In the genomic region with DNA sequence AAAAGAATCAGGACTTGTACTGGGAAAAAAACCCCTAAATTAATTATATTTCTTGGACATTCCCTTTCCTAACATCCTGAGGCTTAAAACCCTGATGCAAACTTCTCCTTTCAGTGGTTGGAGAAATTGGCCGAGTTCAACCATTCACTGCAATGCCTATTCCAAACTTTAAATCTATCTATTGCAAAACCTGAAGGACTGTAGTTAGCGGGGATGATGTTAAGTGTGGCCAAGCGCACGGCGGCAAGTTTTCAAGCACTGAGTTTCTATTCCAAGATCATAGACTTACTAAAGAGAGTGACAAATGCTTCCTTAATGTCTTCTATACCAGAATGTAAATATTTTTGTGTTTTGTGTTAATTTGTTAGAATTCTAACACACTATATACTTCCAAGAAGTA, we compare ENCODE assay signal across 15 cellular contexts. TPM values are rescaled to one million over a fixed set of nuclear protein-coding genes. Genes with fewer than 3 reads are reported as not detected.
DNase-seq lines count a peak whose midpoint lies in the region; ATAC-seq and TF ChIP-seq lines count a peak whose summit lies in the region.
"Had no signal": no experiment of that assay in that cellular context is flagged by ENCODE, and none has a peak within 500 bp of the region (broad histone marks: within the 10 kb centered on the region; RNA-seq: fewer than 3 reads in every experiment).

No MANE protein-coding gene starts in this region.

- no peak for TF ChIP-seq CTCF in fibroblast of villous mesenchyme (IDR thresholded peaks at IDR 0.05; ENCODE audit: insufficient read depth, low read depth, low read length)
- TF ChIP-seq CTCF in uterus (IDR thresholded peaks at IDR 0.05) = no peak

- DNase-seq in activated naive CD4-positive, alpha-beta T cell treated with anti-CD3 and anti-CD28 coated beads, Interleukin-2, amount 10 ng/mL, durations not matched to agents 7 days and 5 days = no peak
- DNase-seq in activated naive CD4-positive, alpha-beta T cell treated with Interleukin-2 at 50 U/mL for 16 hours = no peak
- DNase-seq in fibroblast of villous mesenchyme (ENCODE audit: low read depth) = peak; percentile 53
- DNase-seq in uterus = peak; percentile 49 to 59
- no peak for DNase-seq in NCI-H2171 (lab: John Stamatoyannopoulos, UW)
- DNase-seq in CD1c-positive myeloid dendritic cell (ENCODE audit: extremely low spot score) = no peak
- DNase-seq: AML-193; CD4-positive, CD25-positive, alpha-beta regulatory T cell; DMS53; GF-D8 had no signal

- no peak for ATAC-seq in HG02885 (IDR thresholded peaks at IDR 0.05; ENCODE audit: poor library complexity, unreplicated experiment)

- H3K4me1 ChIP-seq in uterus = peaks cover 0 to 6% of the 10 kb centered on the region in 2 donors

- H3K27me3 Mint-ChIP-seq in activated naive CD4-positive, alpha-beta T cell treated with anti-CD3 and anti-CD28 coated beads, Interleukin-2, amount 10 ng/mL, durations not matched to agents 7 days and 5 days = peaks cover 100% of the 10 kb centered on the region

- CTCF ChIA-PET in activated naive CD4-positive, alpha-beta T cell treated with anti-CD3 and anti-CD28 coated beads, Interleukin-2, amount 10 ng/mL, durations not matched to agents 7 days and 5 days (lab: Charles Lee) = no interaction called here

- intact Hi-C loops in uterus (cut with DNase I; ENCODE audit: low total_unique reads) = loop anchor here (10.0 kb wide), 2 partner anchors 104 to 696 kb away; no protein-coding TSS in a partner anchor

- peak overlapping the region; percentile 0 for H3K27ac Mint-ChIP-seq in activated naive CD4-positive, alpha-beta T cell treated with anti-CD3 and anti-CD28 coated beads, Interleukin-2, amount 10 ng/mL, durations not matched to agents 7 days and 5 days
- H3K27ac Mint-ChIP-seq: CD4-positive, CD25-positive, alpha-beta regulatory T cell had no signal

- H3K27me3 ChIP-seq in layer of hippocampus (ENCODE audit: control insufficient read depth, insufficient read depth, low read length) = peaks cover 48% of the 10 kb centered on the region
- no peaks in the 10 kb centered on the region for H3K27me3 ChIP-seq in uterus

- no peaks in the 10 kb centered on the region for H3K36me3 ChIP-seq in uterus
- H3K36me3 ChIP-seq: BLaER1 had no signal

- H3K4me1 Mint-ChIP-seq in activated naive CD4-positive, alpha-beta T cell treated with anti-CD3 and anti-CD28 coated beads, Interleukin-2, amount 10 ng/mL, durations not matched to agents 7 days and 5 days = peaks cover 20% of the 10 kb centered on the region

- H3K9me3 ChIP-seq in uterus = no peaks in the 10 kb centered on the region

- H3K4me3 ChIP-seq in fibroblast of villous mesenchyme (ENCODE audit: low read depth, low read length) = no peak overlapping the region
- peak overlapping the region; percentile 60 to 77 for H3K4me3 ChIP-seq in uterus
- H3K4me3 ChIP-seq: BLaER1 had no signal

- no peaks in the 10 kb centered on the region for H3K9me3 Mint-ChIP-seq in activated naive CD4-positive, alpha-beta T cell treated with anti-CD3 and anti-CD28 coated beads, Interleukin-2, amount 10 ng/mL, durations not matched to agents 7 days and 5 days

- TF ChIP-seq POLR2A in uterus (IDR thresholded peaks at IDR 0.05) = no peak

- peaks cover 2% of the 10 kb centered on the region for H3K36me3 Mint-ChIP-seq in activated naive CD4-positive, alpha-beta T cell treated with anti-CD3 and anti-CD28 coated beads, Interleukin-2, amount 10 ng/mL, durations not matched to agents 7 days and 5 days

- no peak overlapping the region for H3K4me3 Mint-ChIP-seq in activated naive CD4-positive, alpha-beta T cell treated with anti-CD3 and anti-CD28 coated beads, Interleukin-2, amount 10 ng/mL, durations not matched to agents 7 days and 5 days
- H3K4me3 Mint-ChIP-seq: CD4-positive, CD25-positive, alpha-beta regulatory T cell had no signal

- peak overlapping the region; percentile 18 for H3K27ac ChIP-seq in layer of hippocampus (ENCODE audit: low read depth, low read length)
- peak overlapping the region; percentile 98 for H3K27ac ChIP-seq in uterus
- H3K27ac ChIP-seq: 22Rv1, BLaER1 had no signal

RNA-seq across cellular contexts. Expression of gene EMX2, which starts 6.6 kb away (rescaled TPM):
- total RNA-seq in fibroblast of villous mesenchyme (4.5 and 10.8 TPM in 2 replicates), uterus (100 to 1,000 TPM in 1 of 4 donors, 10 to 100 TPM in 2, 1 to 10 TPM in 1; 6.7 to 154 (median 17.1) TPM)
- total RNA-seq: A673; CD4-positive, CD25-positive, alpha-beta regulatory T cell had no signal

Comparison
In these comparisons a context has a peak if more than half of its experiments do, and no peak if none do; other contexts are left out.
1. DNase-seq: peak in fibroblast of villous mesenchyme (single experiment) and uterus (2 of 2); none in activated naive CD4-positive, alpha-beta T cell treated with anti-CD3 and anti-CD28 coated beads, Interleukin-2, amount 10 ng/mL, durations not matched to agents 7 days and 5 days (single experiment), activated naive CD4-positive, alpha-beta T cell treated with Interleukin-2 at 50 U/mL for 16 hours (single experiment), NCI-H2171 (single experiment) and CD1c-positive myeloid dendritic cell (single experiment).